In genomic region chr4:165112258-165113156, GRCh38 we compare ENCODE assay signal across 8 cellular contexts. TPM values are rescaled to one million over a fixed set of nuclear protein-coding genes. Genes with fewer than 3 reads are reported as not detected.
DNase-seq lines count a peak whose midpoint lies in the region; ATAC-seq and TF ChIP-seq lines count a peak whose summit lies in the region.

TSS of gene TMEM192 (minus strand) at chr4:165112860. CDS start at chr4:165112773, 87 bp downstream.

- H3K27ac ChIP-seq in IMR-90 (ENCODE audit: insufficient read depth, low read length) (peak within 1 kb of the TSS; percentile 56), OCI-LY7 (ENCODE audit: low read depth, low read length, poor library complexity, severe bottlenecking) (peak within 1 kb of the TSS; percentile 34)

- peak within 1 kb of the TSS; percentile 97 for H3K27ac Mint-ChIP-seq in activated T-cell treated with anti-CD3 and anti-CD28 coated beads, Interleukin-2, amount 50 U/mL, for 24 hours

- peak within 1 kb of the TSS; percentile 94 for H3K9ac ChIP-seq in IMR-90 (ENCODE audit: low read depth, low read length)
- H3K9ac ChIP-seq in mucosa of stomach (ENCODE audit: low read length), result peak within 1 kb of the TSS; percentile 87

- no peak within 1 kb of the TSS; the same call in 2 of the 3 replicates for H2BK15ac ChIP-seq in IMR-90 (ENCODE audit: low read depth, low read length)

- peaks cover 21% of the 10 kb centered on the region for H3K4me1 Mint-ChIP-seq in activated T-cell treated with anti-CD3 and anti-CD28 coated beads, Interleukin-2, amount 50 U/mL, for 24 hours (ENCODE audit: low read depth)

- 0 out of 2 replicates have a peak within 1 kb of the TSS, but pooled peaks have one; percentile 44 for H3K23ac ChIP-seq in IMR-90 (ENCODE audit: low read depth, low read length)

- TF ChIP-seq CTCF in IMR-90 (conservative IDR thresholded peaks at IDR 0.05; ENCODE audit: low read depth, low read length) (peak; percentile 36; the same call in 1 of the 2 replicates), OCI-LY7 (conservative IDR thresholded peaks at IDR 0.05; ENCODE audit: low read length) (peak; percentile 54)

- ATAC-seq in GM21528 (IDR thresholded peaks at IDR 0.05; ENCODE audit: low FRiP score, unreplicated experiment) (peak; percentile 98), IMR-90 (ENCODE audit: low read depth) (peak; percentile 99)

- H3K79me2 ChIP-seq in OCI-LY7 (ENCODE audit: insufficient read depth, low read depth, low read length), result peaks cover 14% of the 10 kb centered on the region

- H3K9me3 Mint-ChIP-seq in activated T-cell treated with anti-CD3 and anti-CD28 coated beads, Interleukin-2, amount 50 U/mL, for 24 hours, result no peaks in the 10 kb centered on the region

- H2BK120ac ChIP-seq in IMR-90 (ENCODE audit: low read depth, low read length), result no peak within 1 kb of the TSS

- dilution Hi-C loops in IMR-90 (cut with HindIII; ENCODE audit: low sequenced_read_pairs, unreplicated experiment), result no loop called here

- H3K4me2 ChIP-seq in IMR-90 (ENCODE audit: low read depth, low read length) (peak within 1 kb of the TSS; percentile 97), OCI-LY7 (ENCODE audit: low read length) (peak within 1 kb of the TSS; percentile 78)

- H3K36me3 ChIP-seq in IMR-90 (ENCODE audit: control insufficient read depth, insufficient read depth, low read length), result no peaks in the 10 kb centered on the region
- peaks cover 14% of the 10 kb centered on the region; the same call in 1 of the 2 replicates for H3K36me3 ChIP-seq in OCI-LY7 (ENCODE audit: insufficient read depth, low read length)
- H3K36me3 ChIP-seq in mucosa of stomach (ENCODE audit: control insufficient read depth, insufficient read depth, low read length), result no peaks in the 10 kb centered on the region

- CTCF ChIA-PET in IMR-90 (lab: Yijun Ruan, JAX), result interaction anchor here (0.6 to 1.7 kb wide), 10 partner anchors 10 to 359 kb away, joined by 3 to 10 read pairs (median 4); no protein-coding TSS in a partner anchor
- CTCF ChIA-PET in OCI-LY7 (lab: Charles Lee; ENCODE audit: unreplicated experiment), result interaction anchor here (0.6 to 1.9 kb wide), 9 partner anchors 14 to 936 kb away, joined by 3 to 12 read pairs (median 5); no protein-coding TSS in a partner anchor

- peak within 1 kb of the TSS; percentile 59; the same call in 1 of the 2 replicates for H3K14ac ChIP-seq in IMR-90 (replicated peaks; ENCODE audit: low read depth, low read length)

- POLR2A ChIA-PET in IMR-90 (lab: Charles Lee; ENCODE audit: unreplicated experiment) (no interaction called here), OCI-LY7 (lab: Charles Lee) (interaction anchor here (0.5 to 1.8 kb wide), 15 partner anchors 10 to 1944 kb away, joined by 3 to 15 read pairs (median 4); partner anchors contain the start of gene TRIM61)

- H3K79me1 ChIP-seq in IMR-90 (ENCODE audit: low read depth in 1 of 2, low read length in 2 of 2), result no peaks in the 10 kb centered on the region

- H2AFZ ChIP-seq in IMR-90 (replicated peaks; ENCODE audit: low read length, poor library complexity) (peak within 1 kb of the TSS; percentile 94), OCI-LY7 (ENCODE audit: low read length) (peak within 1 kb of the TSS; percentile 92)

- no peaks in the 10 kb centered on the region for H3K9me3 ChIP-seq in IMR-90 (ENCODE audit: control insufficient read depth, insufficient read depth, low read length)
- no peaks in the 10 kb centered on the region for H3K9me3 ChIP-seq in OCI-LY7 (ENCODE audit: low read length)
- no peaks in the 10 kb centered on the region for H3K9me3 ChIP-seq in mucosa of stomach (ENCODE audit: control insufficient read depth, low read length)

- H4K20me1 ChIP-seq in IMR-90 (ENCODE audit: insufficient read depth, low read length), result no peaks in the 10 kb centered on the region
- no peaks in the 10 kb centered on the region for H4K20me1 ChIP-seq in OCI-LY7 (ENCODE audit: insufficient read depth, low read length)

- no peak; the same call in none of the 2 replicates for TF ChIP-seq POLR2A in IMR-90 (IDR thresholded peaks at IDR 0.05; ENCODE audit: low read depth, low read length)
- TF ChIP-seq POLR2A in erythroblast (IDR thresholded peaks at IDR 0.05; ENCODE audit: low read length), result peak; percentile 70

- H3K9me1 ChIP-seq in IMR-90 (ENCODE audit: insufficient read depth, low read length), result peaks cover 6% of the 10 kb centered on the region; the same call in 1 of the 2 replicates

- BruUV-seq in IMR-90 (replicated peaks; lab: Mats Ljungman, UMichigan) (no TSS peak), OCI-LY7 (replicated peaks; lab: Mats Ljungman, UMichigan) (no TSS peak)

- H4K91ac ChIP-seq in IMR-90 (ENCODE audit: insufficient read depth, low read depth, low read length), result no peak within 1 kb of the TSS

- peak; percentile 83 for DNase-seq in DMS153 (lab: John Stamatoyannopoulos, UW)
- peak; percentile 85 for DNase-seq in IMR-90
- peak; percentile 90 for DNase-seq in OCI-LY7 (ENCODE audit: low spot score)
- peak; percentile 97 for DNase-seq in activated T-cell treated with anti-CD3 and anti-CD28 coated beads, Interleukin-2, amount 50 U/mL, for 24 hours
- DNase-seq in erythroblast (lab: John Stamatoyannopoulos, UW), result peak; percentile 92 to 94
- peak; percentile 84 to 89 for DNase-seq in stimulated activated CD8-positive, alpha-beta memory T cell treated with anti-CD3 and anti-CD28 coated beads, Interleukin-7, amount 100 ng/mL, for 1 hour (ENCODE audit: low read depth in 2 of 2)

- TF ChIP-seq RAD21 in IMR-90 (IDR thresholded peaks at IDR 0.05; ENCODE audit: low read length), result no peak

- peak within 1 kb of the TSS; percentile 55 for H2AK9ac ChIP-seq in IMR-90 (replicated peaks; ENCODE audit: low read depth, low read length, poor library complexity)

- WGBS in IMR-90 (ENCODE audit: extremely low coverage in 2 of 2, insufficient read length in 1 of 2), 2 experiments, result 0% methylated on average over 10 of the region's 73 CpGs; no CpG with 5 or more reads in 1 of the 2 experiments

- peak within 1 kb of the TSS; percentile 38; the same call in 1 of the 2 replicates for H4K5ac ChIP-seq in IMR-90 (ENCODE audit: low read depth, low read length)

- peak within 1 kb of the TSS; percentile 96 for H3K4me3 Mint-ChIP-seq in activated T-cell treated with anti-CD3 and anti-CD28 coated beads, Interleukin-2, amount 50 U/mL, for 24 hours

- H3K4me3 ChIP-seq in IMR-90 (ENCODE audit: insufficient read depth, low read depth, low read length) (peak within 1 kb of the TSS; percentile 83), OCI-LY7 (ENCODE audit: low read depth, low read length, poor library complexity, severe bottlenecking) (peak within 1 kb of the TSS; percentile 80), mucosa of stomach (ENCODE audit: low read length) (peak within 1 kb of the TSS; percentile 48)

- in situ Hi-C loops in IMR-90 (cut with MboI; ENCODE audit: low sequenced_read_pairs), result no loop called here

- no peak within 1 kb of the TSS for H3K18ac ChIP-seq in IMR-90 (ENCODE audit: low read depth, low read length)

- no peak within 1 kb of the TSS for H2AK5ac ChIP-seq in IMR-90 (ENCODE audit: low read depth, low read length)

- peaks cover 28% of the 10 kb centered on the region for H3K36me3 Mint-ChIP-seq in activated T-cell treated with anti-CD3 and anti-CD28 coated beads, Interleukin-2, amount 50 U/mL, for 24 hours (ENCODE audit: low read depth)

- H3K27me3 ChIP-seq in IMR-90 (ENCODE audit: control insufficient read depth, insufficient read depth, low read length), result no peaks in the 10 kb centered on the region
- H3K27me3 ChIP-seq in mucosa of stomach (ENCODE audit: control insufficient read depth, insufficient read depth, low read length), result no peaks in the 10 kb centered on the region

- peak within 1 kb of the TSS; percentile 70 to 85 for H4K8ac ChIP-seq in IMR-90 (ENCODE audit: low read depth in 2 of 2, low read length in 2 of 2)

- intact Hi-C loops in IMR-90 (cut with micrococcal nuclease) (loop anchor here (1.0 to 5.0 kb wide), 2 partner anchors 215 to 350 kb away; partner anchors contain the start of gene MSMO1), OCI-LY7 (cut with micrococcal nuclease; ENCODE audit: unreplicated experiment) (loop anchor here (2.0 to 5.0 kb wide), 4 partner anchors 135 to 350 kb away; partner anchors contain the start of genes MSMO1 and TRIM61)

- peaks cover 5% of the 10 kb centered on the region for H3K27me3 Mint-ChIP-seq in activated T-cell treated with anti-CD3 and anti-CD28 coated beads, Interleukin-2, amount 50 U/mL, for 24 hours

- H3K4me1 ChIP-seq in IMR-90 (ENCODE audit: control insufficient read depth, insufficient read depth, low read length), result peaks cover 2% of the 10 kb centered on the region; the same call in 1 of the 2 replicates
- peaks cover 12% of the 10 kb centered on the region for H3K4me1 ChIP-seq in OCI-LY7 (ENCODE audit: insufficient read depth, low read length, poor library complexity, severe bottlenecking)
- H3K4me1 ChIP-seq in mucosa of stomach (ENCODE audit: control insufficient read depth, insufficient read depth, low read length), result no peaks in the 10 kb centered on the region

- no peak within 1 kb of the TSS for H2BK20ac ChIP-seq in IMR-90 (ENCODE audit: low read depth, low read length)

- H3K4ac ChIP-seq in IMR-90 (ENCODE audit: low read depth, low read length), result peak within 1 kb of the TSS; percentile 71; the same call in 1 of the 2 replicates

- H3K9me2 ChIP-seq in OCI-LY7 (ENCODE audit: insufficient read depth, low read length), result no peaks in the 10 kb centered on the region

- peak within 1 kb of the TSS; percentile 66; the same call in 1 of the 2 replicates for H3K56ac ChIP-seq in IMR-90 (ENCODE audit: extremely low read depth, insufficient read depth, low read length)

- H2BK5ac ChIP-seq in IMR-90 (ENCODE audit: low read depth, low read length, poor library complexity, severe bottlenecking), result no peak within 1 kb of the TSS

TF ChIP-seq in IMR-90, 13 proteins besides CTCF, POLR2A, EP300 and RAD21 (continues in another document):
- TF ChIP-seq NFE2L2 (IDR thresholded peaks at IDR 0.05; ENCODE audit: low read depth, low read length), result no peak
- peak; percentile 13 for TF ChIP-seq MXI1 (IDR thresholded peaks at IDR 0.05; ENCODE audit: borderline replicate concordance, low read depth, low read length)
- peak; percentile 85 for TF ChIP-seq BHLHE40 (IDR thresholded peaks at IDR 0.05; ENCODE audit: low read depth, low read length)
- peak; percentile 94 for TF ChIP-seq USF2 (IDR thresholded peaks at IDR 0.05; ENCODE audit: low read depth, low read length)
- peak; percentile 54; the same call in 1 of the 2 replicates for TF ChIP-seq MAZ (IDR thresholded peaks at IDR 0.05; ENCODE audit: borderline replicate concordance, low read depth, low read length)

RNA-seq across cellular contexts. Expression of gene TMEM192, which starts in this region (rescaled TPM):
- total RNA-seq in IMR-90 (2012; rRNA removed) (11.1 and 17.2 TPM in 2 replicates), OCI-LY7 (2022) (15.3 and 15.5 TPM in 2 replicates)
- 6.4 and 7.7 TPM in 2 replicates for polyA plus RNA-seq in IMR-90 (2012; rRNA removed)
- polyA plus RNA-seq in IMR-90 (2012; cell fraction: cytosol; rRNA removed), result 1.9 and 2.5 TPM in 2 replicates
- 0.23 and 2.5 TPM in 2 replicates for polyA plus RNA-seq in IMR-90 (2012; cell fraction: nucleus; rRNA removed; ENCODE audit: low replicate concordance)
- 5.9 and 6.6 TPM in 2 replicates for total RNA-seq in OCI-LY7 (2014; rRNA removed; shearing (Covaris generic))

Comparison
In these comparisons a context has a peak if more than half of its experiments do, and no peak if none do; other contexts are left out.
1. Peak in every context shown above with its lines: DNase-seq, ATAC-seq, H3K4me3 ChIP-seq and H3K27ac ChIP-seq.